In the genomic region with DNA sequence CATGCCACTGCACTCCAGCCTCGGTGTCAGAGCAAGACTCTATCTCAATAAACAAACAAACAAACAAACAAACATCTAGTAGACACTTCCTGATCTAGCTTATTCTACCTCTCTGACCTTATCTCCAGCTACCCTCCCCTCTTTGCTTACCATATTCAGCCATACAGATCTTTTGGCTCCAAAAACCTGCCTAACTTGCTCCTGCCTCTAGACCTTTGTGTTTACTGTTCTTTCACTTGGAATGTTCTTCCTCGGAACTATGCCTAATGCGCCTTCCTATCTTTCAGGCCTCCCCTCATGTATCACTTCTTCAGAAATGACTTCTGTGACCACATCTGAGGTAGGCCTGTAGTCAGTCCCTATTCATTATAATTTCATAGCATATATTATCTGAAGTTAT, we compare ENCODE assay signal across 15 cellular contexts. TPM values are rescaled to one million over a fixed set of nuclear protein-coding genes. Genes with fewer than 3 reads are reported as not detected.
DNase-seq lines count a peak whose midpoint lies in the region; ATAC-seq and TF ChIP-seq lines count a peak whose summit lies in the region.
"Had no signal": no experiment of that assay in that cellular context is flagged by ENCODE, and none has a peak within 500 bp of the region (broad histone marks: within the 10 kb centered on the region; RNA-seq: fewer than 3 reads in every experiment).

No MANE protein-coding gene starts in this region.

- ATAC-seq in left lung (peak; percentile 75), upper lobe of right lung (peak; percentile 77)
- ATAC-seq: HCT116 had no signal

- no peaks in the 10 kb centered on the region for H3K4me1 ChIP-seq in left lung
- no peaks in the 10 kb centered on the region for H3K4me1 ChIP-seq in upper lobe of right lung

- intact Hi-C loops in left lung (cut with DNase I), result no loop called here
- intact Hi-C loops in upper lobe of right lung (cut with DNase I), result no loop called here

- DNase-seq in LNCaP clone FGC (ENCODE audit: low read depth), result peak; percentile 84
- DNase-seq in left lung, result no peak
- no peak for DNase-seq in upper lobe of right lung
- no peak for DNase-seq in stimulated activated naive CD4-positive, alpha-beta T cell treated with Interleukin-2 at 50 U/mL for 16 hours (lab: John Stamatoyannopoulos, UW)
- no peak for DNase-seq in ecto neural progenitor cell (ENCODE audit: low spot score)
- no peak for DNase-seq in occipital lobe (lab: John Stamatoyannopoulos, UW)
- DNase-seq: C1 segment of cervical spinal cord; CD4-positive, alpha-beta memory T cell; DMS153; DMS79 treated with DMSO at 0.1 percent for 48 hours; EL; GDM1 had no signal

- TF ChIP-seq CTCF in C4-2B (conservative IDR thresholded peaks at IDR 0.05) (no peak), LNCaP clone FGC (IDR thresholded peaks at IDR 0.05; ENCODE audit: control insufficient read depth, extremely low read depth, insufficient read depth) (no peak), left lung (IDR thresholded peaks at IDR 0.05) (no peak), upper lobe of right lung (IDR thresholded peaks at IDR 0.05) (no peak)

- H3K4me3 ChIP-seq in LNCaP clone FGC (ENCODE audit: low read depth, low read length) (no peak overlapping the region), left lung (no peak overlapping the region), upper lobe of right lung (no peak overlapping the region)

- H3K36me3 ChIP-seq in left lung (no peaks in the 10 kb centered on the region), upper lobe of right lung (no peaks in the 10 kb centered on the region)

- H3K27me3 ChIP-seq in left lung (no peaks in the 10 kb centered on the region), upper lobe of right lung (no peaks in the 10 kb centered on the region)

- peaks cover 0 to 2% of the 10 kb centered on the region in 2 donors for H3K9me3 ChIP-seq in left lung
- H3K9me3 ChIP-seq in upper lobe of right lung, result no peaks in the 10 kb centered on the region

- H3K27ac ChIP-seq in C4-2B (peak overlapping the region; percentile 65), left lung (no peak overlapping the region), upper lobe of right lung (no peak overlapping the region)

RNA-seq across cellular contexts. Expression of a gene that starts 20.3 kb away (rescaled TPM):
- under 1 TPM in 1 of 2 donors, not detected in 1; 0.13 TPM for total RNA-seq in left lung
- total RNA-seq in upper lobe of right lung, result not detected
- not detected for total RNA-seq in occipital lobe
- total RNA-seq: B cell; CD4-positive, alpha-beta memory T cell had no signal
